9 cellular contexts compared by ENCODE assay signal in the genomic region with DNA sequence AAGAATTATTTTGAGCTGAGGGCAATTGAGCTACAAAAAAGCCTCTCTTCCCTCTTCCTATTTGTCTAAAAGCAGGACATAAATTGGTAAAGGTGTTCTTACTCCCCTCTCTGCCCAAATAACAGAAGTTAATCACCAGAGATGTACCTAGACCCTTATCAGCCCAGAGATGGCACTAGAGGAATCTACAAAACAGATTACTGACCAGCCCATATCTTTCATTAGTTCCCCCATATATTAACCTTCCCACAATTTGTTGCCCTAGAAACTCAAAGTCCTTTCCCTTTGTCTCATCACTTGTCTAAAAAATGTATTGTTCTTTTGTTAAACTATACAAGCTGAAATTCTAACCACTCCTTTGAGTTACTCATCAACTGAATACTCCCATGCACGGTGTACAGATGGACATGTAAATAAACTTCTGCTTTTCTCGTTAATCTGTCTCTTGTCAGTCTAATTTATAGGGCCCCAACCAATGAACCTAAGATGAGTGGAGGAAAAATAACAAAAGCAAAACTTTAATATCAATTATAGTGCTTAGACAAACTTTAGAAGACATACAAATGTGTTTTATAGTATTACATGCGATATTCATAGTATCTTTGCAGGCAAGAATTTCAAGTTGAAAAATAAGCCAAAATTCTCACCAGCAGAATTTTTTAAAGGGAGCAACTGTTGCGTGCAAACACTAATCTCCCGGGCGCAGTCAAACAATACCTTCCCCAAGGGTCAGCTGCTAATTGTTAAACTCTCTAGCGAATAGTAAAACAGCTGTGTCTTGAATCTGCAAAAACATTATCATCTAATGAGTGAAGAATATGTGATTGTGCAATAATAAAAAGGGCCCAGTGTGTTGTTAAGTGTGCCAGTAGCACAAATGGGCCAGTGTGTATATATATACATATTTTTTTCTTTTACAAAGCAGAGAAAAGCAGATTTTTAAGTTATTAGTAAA.
DNase-seq lines count a peak whose midpoint lies in the region; ATAC-seq lines count a peak whose summit lies in the region.
"Had no signal": no experiment of that assay in that cellular context is flagged by ENCODE, and none has a peak within 500 bp of the region (broad histone marks: within the 10 kb centered on the region; RNA-seq: fewer than 3 reads in every experiment).

No MANE protein-coding gene starts in this region.

- no peak overlapping the region for H3K4me3 Mint-ChIP-seq in activated naive CD8-positive, alpha-beta T cell treated with anti-CD3 and anti-CD28 coated beads, Interleukin-2, amount 50 U/mL, for 24 hours
- H3K4me3 Mint-ChIP-seq in stimulated activated memory B cell treated with anti-CD40 and anti-IgM and Interleukin-4, amounts not matched to agents 10 μg/mL and 1 μg/mL and 100 μg/mL, for 72 hours = no peak overlapping the region

- peaks cover 4% of the 10 kb centered on the region for H3K27me3 Mint-ChIP-seq in activated naive CD8-positive, alpha-beta T cell treated with anti-CD3 and anti-CD28 coated beads, Interleukin-2, amount 50 U/mL, for 24 hours
- H3K27me3 Mint-ChIP-seq in stimulated activated memory B cell treated with anti-CD40 and anti-IgM and Interleukin-4, amounts not matched to agents 10 μg/mL and 1 μg/mL and 100 μg/mL, for 72 hours = no peaks in the 10 kb centered on the region

- peak; percentile 53 for ATAC-seq in GM18867 (IDR thresholded peaks at IDR 0.05; ENCODE audit: unreplicated experiment)
- peak; percentile 57 for ATAC-seq in HG02588 (IDR thresholded peaks at IDR 0.05; ENCODE audit: unreplicated experiment)
- no peak for ATAC-seq in activated naive CD8-positive, alpha-beta T cell treated with anti-CD3 and anti-CD28 coated beads, Interleukin-2, amount 50 U/mL, for 24 hours
- no peak for ATAC-seq in stimulated activated memory B cell treated with anti-CD40 and anti-IgM and Interleukin-4, amounts not matched to agents 10 μg/mL and 1 μg/mL and 100 μg/mL, for 72 hours

- no peaks in the 10 kb centered on the region for H3K36me3 Mint-ChIP-seq in activated naive CD8-positive, alpha-beta T cell treated with anti-CD3 and anti-CD28 coated beads, Interleukin-2, amount 50 U/mL, for 24 hours (ENCODE audit: low read depth)
- no peaks in the 10 kb centered on the region for H3K36me3 Mint-ChIP-seq in stimulated activated memory B cell treated with anti-CD40 and anti-IgM and Interleukin-4, amounts not matched to agents 10 μg/mL and 1 μg/mL and 100 μg/mL, for 72 hours

- H3K4me1 Mint-ChIP-seq in activated naive CD8-positive, alpha-beta T cell treated with anti-CD3 and anti-CD28 coated beads, Interleukin-2, amount 50 U/mL, for 24 hours = no peaks in the 10 kb centered on the region
- no peaks in the 10 kb centered on the region for H3K4me1 Mint-ChIP-seq in stimulated activated memory B cell treated with anti-CD40 and anti-IgM and Interleukin-4, amounts not matched to agents 10 μg/mL and 1 μg/mL and 100 μg/mL, for 72 hours

- no peak overlapping the region for H3K27ac Mint-ChIP-seq in activated naive CD8-positive, alpha-beta T cell treated with anti-CD3 and anti-CD28 coated beads, Interleukin-2, amount 50 U/mL, for 24 hours
- no peak overlapping the region for H3K27ac Mint-ChIP-seq in stimulated activated memory B cell treated with anti-CD40 and anti-IgM and Interleukin-4, amounts not matched to agents 10 μg/mL and 1 μg/mL and 100 μg/mL, for 72 hours

- H3K9me3 Mint-ChIP-seq in activated naive CD8-positive, alpha-beta T cell treated with anti-CD3 and anti-CD28 coated beads, Interleukin-2, amount 50 U/mL, for 24 hours = no peaks in the 10 kb centered on the region
- H3K9me3 Mint-ChIP-seq in stimulated activated memory B cell treated with anti-CD40 and anti-IgM and Interleukin-4, amounts not matched to agents 10 μg/mL and 1 μg/mL and 100 μg/mL, for 72 hours = no peaks in the 10 kb centered on the region

- DNase-seq in NCI-H82 (lab: John Stamatoyannopoulos, UW) (peak; percentile 68), medulla oblongata (ENCODE audit: extremely low spot score) (peak; percentile 23), putamen (ENCODE audit: low spot score) (no peak)
- no peak for DNase-seq in activated naive CD8-positive, alpha-beta T cell treated with anti-CD3 and anti-CD28 coated beads, Interleukin-2, amount 50 U/mL, for 24 hours
- DNase-seq in activated CD8-positive, alpha-beta memory T cell treated with anti-CD3 and anti-CD28 coated beads, Interleukin-2, amount 50 U/mL, for 48 hours = no peak
- DNase-seq: glutamatergic neuron had no signal

Comparison
In these comparisons a context has a peak if more than half of its experiments do, and no peak if none do; other contexts are left out.
1. ATAC-seq: peak in GM18867 (single experiment) and HG02588 (single experiment); none in activated naive CD8-positive, alpha-beta T cell treated with anti-CD3 and anti-CD28 coated beads, Interleukin-2, amount 50 U/mL, for 24 hours (single experiment) and stimulated activated memory B cell treated with anti-CD40 and anti-IgM and Interleukin-4, amounts not matched to agents 10 μg/mL and 1 μg/mL and 100 μg/mL, for 72 hours (single experiment).
2. DNase-seq: peak in NCI-H82 (single experiment) and medulla oblongata (single experiment); none in activated naive CD8-positive, alpha-beta T cell treated with anti-CD3 and anti-CD28 coated beads, Interleukin-2, amount 50 U/mL, for 24 hours (single experiment), putamen (single experiment) and activated CD8-positive, alpha-beta memory T cell treated with anti-CD3 and anti-CD28 coated beads, Interleukin-2, amount 50 U/mL, for 48 hours (single experiment).